ENCODE assay signal across 9 cellular contexts in genomic region chr2:19306065-19306464, GRCh38. TPM values are rescaled to one million over a fixed set of nuclear protein-coding genes. Genes with fewer than 3 reads are reported as not detected.
"Had no signal": no experiment of that assay in that cellular context is flagged by ENCODE, and none has a peak within 500 bp of the region (broad histone marks: within the 10 kb centered on the region; RNA-seq: fewer than 3 reads in every experiment).

No MANE protein-coding gene starts in this region.

RNA-seq across cellular contexts. Expression of gene OSR1, which starts 52.4 kb away (rescaled TPM):
- total RNA-seq: activated B cell treated with CpG ODN at 0.5 μM for 24 hours; activated CD4-positive, alpha-beta memory T cell treated with anti-CD3 and anti-CD28 coated beads for 36 hours; activated naive CD4-positive, alpha-beta T cell treated with anti-CD3 and anti-CD28 coated beads for 36 hours; activated naive CD4-positive, alpha-beta T cell treated with anti-CD3 and anti-CD28 coated beads, Interleukin-2, amount 50 U/mL, for 72 hours; activated T-cell treated with anti-CD3 and anti-CD28 coated beads, Interleukin-2, amount 50 U/mL, for 4 hours; activated T-helper 1 cell treated with anti-CD3 and anti-CD28 coated beads, Interleukin-12 subunit alpha, Interleukin-12 subunit beta, Interleukin-2, Interleukin-4 antibody, amounts not matched to agents 30 ng/mL and 10 ng/mL and 1 ng/mL, durations not matched to agents 14 hours and 24 hours and 36 hours; SK-MEL-5; T-cell; T-helper 17 cell had no signal
